9 cellular contexts compared by ENCODE assay signal in genomic region chr3:172323894-172324590, GRCh38.
A peak's percentile ranks its signal among the peaks of the same experiment; 100 is the strongest.
DNase-seq lines count a peak whose midpoint lies in the region; ATAC-seq, FAIRE-seq and TF ChIP-seq lines count a peak whose summit lies in the region.
"Had no signal": no experiment of that assay in that cellular context is flagged by ENCODE, and none has a peak within 500 bp of the region (broad histone marks: within the 10 kb centered on the region; RNA-seq: fewer than 3 reads in every experiment).

No MANE protein-coding gene starts in this region.

- FAIRE-seq in GM12891 (lab: Jason Lieb, UNC): peak; percentile 20
- FAIRE-seq in pancreas (lab: Jason Lieb, UNC): no peak

- no peak for TF ChIP-seq POLR2A in GM12891 (IDR thresholded peaks at IDR 0.05; ENCODE audit: low read depth, low read length)

- peaks cover 3 to 6% (median 6%) of the 10 kb centered on the region in 3 donors for H3K4me1 ChIP-seq in pancreas

- H3K4me3 ChIP-seq in fibroblast of the aortic adventitia (ENCODE audit: low read depth, low read length) (no peak overlapping the region), pancreas (no peak overlapping the region)

- no peaks in the 10 kb centered on the region for H3K27me3 Mint-ChIP-seq in T-helper 17 cell

- H3K4me3 Mint-ChIP-seq in T-helper 17 cell: no peak overlapping the region

- peak overlapping the region; percentile 41 for H3K27ac Mint-ChIP-seq in T-helper 17 cell

- H3K4me1 Mint-ChIP-seq in T-helper 17 cell: peaks cover 10% of the 10 kb centered on the region

- WGBS in pancreas, 2 donors: 59 to 66% methylated on average over 10 of the region's 10 CpGs

- no peaks in the 10 kb centered on the region for H3K27me3 ChIP-seq in pancreas

- no peaks in the 10 kb centered on the region for H3K36me3 Mint-ChIP-seq in T-helper 17 cell (ENCODE audit: low read depth)

- intact Hi-C loops in pancreas (cut with DNase I): no loop called here

- H3K27ac ChIP-seq in pancreas: peak overlapping the region in 1 of 4 donors; percentile 37

- peaks cover 0 to 29% (median under 1%) of the 10 kb centered on the region in 3 donors for H3K36me3 ChIP-seq in pancreas

- no peak for DNase-seq in GM12891 (ENCODE audit: insufficient read length, low spot score)
- no peak for DNase-seq in T-helper 17 cell
- DNase-seq in fibroblast of the aortic adventitia (ENCODE audit: low read depth): peak; percentile 82
- DNase-seq in pancreas: peak in 1 of 6 donors; percentile 53
- no peak for DNase-seq in NAMALWA (ENCODE audit: low spot score)
- DNase-seq: NCI-H2107 had no signal

- no peaks in the 10 kb centered on the region for H3K9me3 ChIP-seq in T-helper 17 cell (ENCODE audit: control insufficient read depth, low read length, poor library complexity, severe bottlenecking)
- no peaks in the 10 kb centered on the region for H3K9me3 ChIP-seq in pancreas

- no peak for ATAC-seq in T-helper 17 cell
- peak; percentile 20 to 77 (median 56) for ATAC-seq in pancreas
- ATAC-seq in HG02642 (IDR thresholded peaks at IDR 0.05; ENCODE audit: poor library complexity, unreplicated experiment): no peak
- ATAC-seq in GM18861 (IDR thresholded peaks at IDR 0.05; ENCODE audit: unreplicated experiment): no peak
- no peak for ATAC-seq in GM18909 (IDR thresholded peaks at IDR 0.05; ENCODE audit: poor library complexity, unreplicated experiment)

- TF ChIP-seq CTCF in fibroblast of the aortic adventitia (IDR thresholded peaks at IDR 0.05; ENCODE audit: insufficient read depth, low read length) (no peak), pancreas (IDR thresholded peaks at IDR 0.05) (no peak)

TF ChIP-seq in GM12891, 5 proteins besides CTCF, POLR2A, EP300 and RAD21:
- TF ChIP-seq PAX5 (IDR thresholded peaks at IDR 0.05; ENCODE audit: insufficient read depth, low read length, severe bottlenecking) (no peak), POLR2AphosphoS5 (IDR thresholded peaks at IDR 0.05; ENCODE audit: low read depth, low read length) (no peak), POU2F2 (IDR thresholded peaks at IDR 0.05; ENCODE audit: low read depth, low read length) (no peak), TAF1 (IDR thresholded peaks at IDR 0.05; ENCODE audit: low read depth, low read length) (no peak), SPI1 (IDR thresholded peaks at IDR 0.05; ENCODE audit: low read depth, low read length) (no peak)

Comparison
In these comparisons a context has a peak if more than half of its experiments do, and no peak if none do; other contexts are left out.
1. ATAC-seq: peak in pancreas (4 of 4); none in T-helper 17 cell (single experiment), HG02642 (single experiment), GM18861 (single experiment) and GM18909 (single experiment).